11 cellular contexts compared by ENCODE assay signal in the genomic region with DNA sequence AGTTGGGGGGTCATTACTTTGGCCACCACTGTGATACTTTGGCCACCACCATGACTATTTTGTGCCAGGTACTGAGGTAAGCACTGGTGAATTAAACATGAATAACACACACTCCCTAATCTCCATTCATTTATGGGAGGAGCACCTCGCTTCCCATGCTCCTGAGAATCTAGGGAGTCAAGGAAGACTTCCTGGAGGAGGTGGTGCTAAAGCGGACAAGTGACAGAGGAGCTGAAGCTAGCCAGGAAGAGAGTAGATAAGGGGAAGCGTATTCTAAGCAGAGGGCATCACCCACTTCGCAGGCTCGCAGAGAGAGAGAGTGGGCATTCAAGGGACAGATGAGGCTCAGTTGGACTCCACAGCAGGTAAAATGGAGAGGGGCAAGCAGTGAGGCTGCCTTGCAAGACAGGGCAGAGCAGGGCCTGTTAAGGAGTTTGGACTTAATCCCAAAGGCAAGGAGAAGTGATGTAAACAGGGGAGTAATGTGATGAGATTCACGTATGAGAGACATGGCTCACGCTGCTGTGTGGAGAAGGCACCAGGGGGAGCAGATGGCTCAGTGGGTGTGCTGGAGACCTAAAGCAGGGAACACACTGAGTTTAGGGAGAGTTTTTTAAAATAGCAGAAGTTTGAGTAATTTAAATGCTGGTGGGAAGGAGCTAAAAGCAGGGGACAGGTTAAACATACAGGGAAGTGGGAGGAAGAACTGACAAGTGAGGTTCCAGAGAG.
"Had no signal": no experiment of that assay in that cellular context is flagged by ENCODE, and none has a peak within 500 bp of the region (broad histone marks: within the 10 kb centered on the region; RNA-seq: fewer than 3 reads in every experiment).

No MANE protein-coding gene starts in this region.

- H3K9me3 ChIP-seq: ascending aorta, suprapubic skin, upper lobe of right lung had no signal

- H3K27me3 Mint-ChIP-seq: naive B cell had no signal

- H3K4me3 Mint-ChIP-seq: naive B cell; T-helper 1 cell treated with Interleukin-12 subunit alpha and Interleukin-12 subunit beta and Interleukin-4 antibody, amounts not matched to agents 30 μg/mL and 1 μg/mL, for 36 hours had no signal

- H3K9me3 Mint-ChIP-seq: naive B cell; T-helper 1 cell treated with Interleukin-12 subunit alpha and Interleukin-12 subunit beta and Interleukin-4 antibody, amounts not matched to agents 30 μg/mL and 1 μg/mL, for 36 hours had no signal

- H3K36me3 Mint-ChIP-seq: naive B cell had no signal

- H3K27ac Mint-ChIP-seq: T-helper 1 cell treated with Interleukin-12 subunit alpha and Interleukin-12 subunit beta and Interleukin-4 antibody, amounts not matched to agents 30 μg/mL and 1 μg/mL, for 36 hours had no signal

- H3K27ac ChIP-seq: ascending aorta, suprapubic skin, upper lobe of right lung had no signal

- DNase-seq: activated CD4-positive, alpha-beta T cell treated with anti-CD3 and anti-CD28 coated beads, Interleukin-2, amount 50 U/mL, for 1 hour; activated CD8-positive, alpha-beta memory T cell treated with anti-CD3 and anti-CD28 coated beads for 24 hours; activated naive CD4-positive, alpha-beta T cell treated with Interleukin-2 at 50 U/mL for 16 hours; islet precursor cell; naive B cell; stimulated activated CD4-positive, alpha-beta T cell treated with anti-CD3 and anti-CD28 coated beads, Interleukin-2, amount 100 ng/mL, for 48 hours; stimulated activated naive CD8-positive, alpha-beta T cell treated with anti-CD3 and anti-CD28 coated beads, Interleukin-15, Interleukin-2, amounts not matched to agents 100 U/mL and 50 U/mL, for 24 hours; upper lobe of right lung had no signal

- H3K4me3 ChIP-seq: ascending aorta, suprapubic skin, upper lobe of right lung had no signal

- ATAC-seq: stimulated activated naive CD8-positive, alpha-beta T cell treated with anti-CD3 and anti-CD28 coated beads, Interleukin-15, Interleukin-2, amounts not matched to agents 100 U/mL and 50 U/mL, for 24 hours; upper lobe of right lung had no signal

- H3K27me3 ChIP-seq: ascending aorta, suprapubic skin, upper lobe of right lung had no signal

- H3K4me1 ChIP-seq: ascending aorta, suprapubic skin, upper lobe of right lung had no signal
